ENCODE assay signal across 21 cellular contexts in genomic region chr22:27543460-27543859, GRCh38.
"Had no signal": no experiment of that assay in that cellular context is flagged by ENCODE, and none has a peak within 500 bp of the region (broad histone marks: within the 10 kb centered on the region; RNA-seq: fewer than 3 reads in every experiment).

No MANE protein-coding gene starts in this region.

- H3K9ac ChIP-seq: KMS-11 had no signal

- H3K4me2 ChIP-seq: KMS-11 had no signal

- H3K27me3 ChIP-seq: SJCRH30 had no signal

- H3K9me3 ChIP-seq: SJCRH30 had no signal

- H3K4me3 ChIP-seq: SJCRH30 had no signal

- H3K36me3 ChIP-seq: SJCRH30 had no signal

- DNase-seq: IMR-90, Kasumi-1, MM.1S, NCI-H1092 treated with DMSO at 0.1 percent for 48 hours, NCI-H1436, NCI-H187, NCI-H2029, NCI-H2081 treated with DMSO at 0.1 percent for 48 hours, NCI-H2171, NCI-H226, NCI-H446, NCI-H510A, NCI-H524 treated with DMSO at 0.1 percent for 48 hours, NCI-H774, PC-3, SHP77 treated with DMSO at 0.1 percent for 48 hours, SJCRH30 had no signal

- ATAC-seq: Panc1, PC-3, SK-N-SH treated with all-trans-retinoic acid at 6 μM for 48 hours had no signal

- H3K27ac ChIP-seq: KMS-11, RWPE1, SJCRH30 had no signal
